Comparison of ENCODE assay signal across 8 cellular contexts in the genomic region with DNA sequence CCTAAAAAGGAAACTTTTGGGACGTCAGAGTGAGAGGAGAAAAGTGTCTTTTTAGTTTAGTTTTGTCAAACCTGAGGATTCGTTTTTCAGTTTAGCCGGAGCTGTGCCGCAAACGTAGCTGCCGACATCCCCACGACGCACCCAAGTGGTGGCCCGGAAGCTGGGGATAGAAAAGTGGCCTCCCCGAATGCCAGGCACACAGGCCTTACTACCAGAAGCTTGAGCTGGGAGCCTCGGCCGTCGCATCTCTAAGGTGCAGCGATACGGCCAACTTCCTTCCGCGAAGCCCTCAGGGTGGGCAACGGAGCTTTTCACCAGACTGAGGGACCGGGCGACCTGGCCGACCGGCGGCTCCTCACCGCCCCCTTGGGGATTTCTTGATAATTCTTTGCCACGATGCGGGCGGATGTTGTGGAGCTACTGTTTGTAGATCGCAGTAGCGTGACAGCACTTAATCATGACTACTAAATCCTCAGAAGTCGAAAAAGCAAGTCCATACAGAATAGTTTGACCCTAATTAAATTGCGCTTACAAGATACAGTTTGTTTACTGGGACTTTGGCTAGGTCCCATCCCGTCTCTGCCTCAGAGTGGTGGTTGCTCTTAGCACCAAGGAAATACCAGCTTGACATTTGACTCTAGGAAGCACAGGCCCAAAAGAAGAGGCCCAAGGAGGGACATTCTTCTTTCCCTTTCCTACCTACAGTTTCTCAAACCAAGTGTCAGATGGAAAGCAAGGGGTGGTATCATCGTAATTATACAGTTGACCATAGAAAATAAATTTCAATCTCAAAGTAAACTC.
DNase-seq lines count a peak whose midpoint lies in the region; ATAC-seq lines count a peak whose summit lies in the region.

No MANE protein-coding gene starts in this region.

- peak; percentile 91 for DNase-seq in AG20443 (ENCODE audit: low spot score)
- DNase-seq in NCI-H345 (lab: John Stamatoyannopoulos, UW), result peak; percentile 83
- DNase-seq in activated CD4-positive, CD25-positive, alpha-beta regulatory T cell treated with anti-CD3 and anti-CD28 coated beads, Interleukin-2, amount 50 U/mL, for 16 hours (ENCODE audit: low read depth, low spot score), result peak; percentile 73
- DNase-seq in central memory CD4-positive, alpha-beta T cell, result peak; percentile 85
- peak; percentile 93 for DNase-seq in islet precursor cell
- DNase-seq in stimulated activated CD4-positive, alpha-beta T cell treated with anti-CD3 and anti-CD28 coated beads, Interleukin-12 subunit alpha, Interleukin-12 subunit beta, amount 100 ng/mL, for 24 hours (ENCODE audit: low read depth in 2 of 2), result peak; percentile 73 to 79

- peak; percentile 66 for ATAC-seq in GM19043 (IDR thresholded peaks at IDR 0.05; ENCODE audit: low read depth, unreplicated experiment)
- peak; percentile 83 for ATAC-seq in HG03354 (IDR thresholded peaks at IDR 0.05; ENCODE audit: poor library complexity, severe bottlenecking, unreplicated experiment)

Comparison
In these comparisons a context has a peak if more than half of its experiments do, and no peak if none do; other contexts are left out.
1. Peak in every context shown above with its lines: DNase-seq and ATAC-seq.